10 cellular contexts compared by ENCODE assay signal in the genomic region with DNA sequence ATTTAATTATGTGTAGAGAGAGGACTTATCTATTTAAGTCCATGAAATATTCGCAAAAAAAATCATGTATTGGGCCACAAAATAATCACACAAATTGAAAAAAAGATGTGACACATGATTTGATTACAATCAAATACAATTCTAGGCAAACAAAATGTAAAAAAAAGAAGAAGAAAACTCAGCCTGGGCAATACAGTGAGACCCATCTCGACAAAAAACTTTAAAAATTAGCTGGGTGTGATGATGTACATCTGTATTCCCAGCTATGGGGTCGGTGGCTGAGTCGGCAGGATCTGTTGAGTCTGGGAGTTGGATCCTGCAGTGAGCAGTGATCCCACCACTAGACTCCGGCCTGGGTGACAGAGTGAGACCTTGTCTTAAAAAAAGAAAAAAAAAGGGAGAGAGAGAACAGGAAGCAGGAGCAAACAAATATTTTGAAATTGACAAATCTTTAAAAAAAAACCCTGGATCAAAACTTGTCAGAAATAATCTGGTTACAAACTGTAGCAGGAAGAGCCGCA. TPM values are rescaled to one million over a fixed set of nuclear protein-coding genes. Genes with fewer than 3 reads are reported as not detected.
DNase-seq lines count a peak whose midpoint lies in the region; ATAC-seq and TF ChIP-seq lines count a peak whose summit lies in the region.
"Had no signal": no experiment of that assay in that cellular context is flagged by ENCODE, and none has a peak within 500 bp of the region (broad histone marks: within the 10 kb centered on the region; RNA-seq: fewer than 3 reads in every experiment).

No MANE protein-coding gene starts in this region.

- no peaks in the 10 kb centered on the region for H3K9me3 ChIP-seq in HEK293 (ENCODE audit: control insufficient read depth, insufficient read depth, low read depth, low read length)
- H3K9me3 ChIP-seq in left ventricle myocardium inferior (replicated peaks) = no peaks in the 10 kb centered on the region
- H3K9me3 ChIP-seq: vagina had no signal

- POLR2A ChIA-PET in HEK293 (lab: Yijun Ruan, JAX) = interaction anchor here (0.6 kb wide), 1 partner anchor 231 kb away, joined by 4 read pairs; no protein-coding TSS in a partner anchor
- POLR2A ChIA-PET in WTC11 (lab: Charles Lee) = interaction anchor here (0.7 kb wide), 1 partner anchor 34 kb away, joined by 3 read pairs; no protein-coding TSS in a partner anchor

- H3K4me3 Mint-ChIP-seq in WTC11 = peak overlapping the region; percentile 60

- ATAC-seq in WTC11 (no peak), GM18873 (IDR thresholded peaks at IDR 0.05; ENCODE audit: low FRiP score, unreplicated experiment) (no peak)

- H3K27me3 Mint-ChIP-seq in WTC11 (ENCODE audit: low read depth) = peaks cover 68% of the 10 kb centered on the region

- DNase-seq in WTC11 (ENCODE audit: low spot score) = no peak
- DNase-seq in left ventricle myocardium inferior = no peak
- DNase-seq in KG1 (lab: John Stamatoyannopoulos, UW) = no peak
- no peak for DNase-seq in stimulated activated CD4-positive, alpha-beta T cell treated with anti-CD3 and anti-CD28 coated beads, Interleukin-15, amount 100 ng/mL, for 24 hours
- DNase-seq: activated CD4-positive, CD25-positive, alpha-beta regulatory T cell; cortex of kidney had no signal

- no peak for TF ChIP-seq CTCF in HEK293 (tag by site-specific recombination; IDR thresholded peaks at IDR 0.05)
- TF ChIP-seq CTCF in WTC11 (IDR thresholded peaks at IDR 0.05) = no peak
- no peak for TF ChIP-seq CTCF in left ventricle myocardium inferior (IDR thresholded peaks at IDR 0.05; ENCODE audit: borderline replicate concordance)

- H3K27me3 ChIP-seq in left ventricle myocardium inferior (ENCODE audit: low read depth) = peaks cover 75% of the 10 kb centered on the region
- H3K27me3 ChIP-seq: vagina had no signal

- H3K36me3 ChIP-seq in HEK293 (ENCODE audit: control insufficient read depth in 2 of 2, insufficient read depth in 1 of 2, low read length in 2 of 2) = no peaks in the 10 kb centered on the region
- H3K36me3 ChIP-seq in left ventricle myocardium inferior = no peaks in the 10 kb centered on the region
- H3K36me3 ChIP-seq: vagina had no signal

- CTCF ChIA-PET in HEK293 (lab: Yijun Ruan, JAX) (no interaction called here), WTC11 (lab: Charles Lee) (interaction anchor here (1.2 kb wide), 1 partner anchor 242 kb away, joined by 5 read pairs; no protein-coding TSS in a partner anchor)

- H3K36me3 Mint-ChIP-seq in WTC11 = no peaks in the 10 kb centered on the region

- intact Hi-C loops in left ventricle myocardium inferior (cut with micrococcal nuclease) = no loop called here

- H3K27ac ChIP-seq in HEK293 (ENCODE audit: extremely low read depth, low read depth, low read length) (no peak overlapping the region), left ventricle myocardium inferior (replicated peaks) (peak overlapping the region; percentile 94), skin epidermis (peak overlapping the region in 20 of 21 experiments; percentile 94 to 100 (median 99))

- H3K27ac Mint-ChIP-seq in WTC11 = no peak overlapping the region

- H3K4me3 ChIP-seq in HEK293 (ENCODE audit: low read depth, low read length) (no peak overlapping the region), left ventricle myocardium inferior (peak overlapping the region; percentile 74), skin epidermis (peak overlapping the region in 4 of 7 experiments; percentile 64 to 84 (median 70))

- H3K4me1 ChIP-seq in HEK293 (ENCODE audit: control insufficient read depth, insufficient read depth, low read length) = no peaks in the 10 kb centered on the region; the same call in 1 of the 2 replicates
- peaks cover 50% of the 10 kb centered on the region for H3K4me1 ChIP-seq in left ventricle myocardium inferior

- no peaks in the 10 kb centered on the region for H3K9me3 Mint-ChIP-seq in WTC11

- H3K4me1 Mint-ChIP-seq in WTC11 = peaks cover 9% of the 10 kb centered on the region

TF ChIP-seq in HEK293, 187 proteins besides CTCF, POLR2A, EP300 and RAD21:
- no peak for TF ChIP-seq ZNF707 (tag by site-specific recombination; IDR thresholded peaks at IDR 0.05)
- peak; percentile 90 for TF ChIP-seq ZNF121 (tag by site-specific recombination; IDR thresholded peaks at IDR 0.05)
- no peak for TF ChIP-seq ZNF341 (tag by site-specific recombination; IDR thresholded peaks at IDR 0.05; ENCODE audit: low read depth)
- TF ChIP-seq, protein P1, sequence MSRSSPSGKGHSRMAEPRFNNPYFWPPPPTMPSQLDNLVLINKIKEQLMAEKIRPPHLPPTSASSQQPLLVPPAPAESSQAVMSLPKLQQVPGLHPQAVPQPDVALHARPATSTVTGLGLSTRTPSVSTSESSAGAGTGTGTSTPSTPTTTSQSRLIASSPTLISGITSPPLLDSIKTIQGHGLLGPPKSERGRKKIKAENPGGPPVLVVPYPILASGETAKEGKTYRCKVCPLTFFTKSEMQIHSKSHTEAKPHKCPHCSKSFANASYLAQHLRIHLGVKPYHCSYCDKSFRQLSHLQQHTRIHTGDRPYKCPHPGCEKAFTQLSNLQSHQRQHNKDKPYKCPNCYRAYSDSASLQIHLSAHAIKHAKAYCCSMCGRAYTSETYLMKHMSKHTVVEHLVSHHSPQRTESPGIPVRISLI (tag by site-specific recombination; IDR thresholded peaks at IDR 0.05) = 0 out of 2 replicates have a peak, but pooled peaks have one; percentile 31

TF ChIP-seq in WTC11, 78 proteins besides CTCF, POLR2A, EP300 and RAD21:
- TF ChIP-seq IRF2 (CRISPR knock-in tag; IDR thresholded peaks at IDR 0.05; ENCODE audit: borderline replicate concordance, low read depth) = no peak
- no peak for TF ChIP-seq ATF2 (CRISPR knock-in tag; IDR thresholded peaks at IDR 0.05; ENCODE audit: borderline replicate concordance, low read depth)

RNA-seq across cellular contexts. Expression of gene TYMP, which starts 3.1 kb away (rescaled TPM):
- 1.2 to 1.8 TPM (median 1.5 TPM) in 3 replicates for total RNA-seq in WTC11 (2021)
- 11.6 TPM for total RNA-seq in left ventricle myocardium inferior

RNA-seq across cellular contexts. Expression of gene SCO2, which starts 7.5 kb away (rescaled TPM):
- total RNA-seq in WTC11 (2021) (1.5 to 5.5 TPM in 2 of 3 replicates, not detected in the other), left ventricle myocardium inferior (not detected)

RNA-seq across cellular contexts. Expression of gene KLHDC7B, which starts 12.8 kb away (rescaled TPM):
- total RNA-seq in WTC11 (2021) (not detected in 3 replicates), left ventricle myocardium inferior (not detected)

RNA-seq across cellular contexts. Expression of gene NCAPH2, which starts 24.9 kb away (rescaled TPM):
- total RNA-seq in WTC11 (2021) (69.8 to 78.4 TPM (median 70.3 TPM) in 3 replicates), left ventricle myocardium inferior (27.7 TPM)

RNA-seq across cellular contexts. Expression of gene LMF2, which starts 25.4 kb away (rescaled TPM):
- total RNA-seq in WTC11 (2021) (38.1 to 43.7 TPM (median 39.8 TPM) in 3 replicates), left ventricle myocardium inferior (23.4 TPM)

Comparison
In these comparisons a context has a peak if more than half of its experiments do, and no peak if none do; other contexts are left out.
1. Of the 8 proteins assayed by ChIP-seq in both HEK293 and WTC11: peak only in HEK293: ZNF121; only in WTC11: none; in both: none; in neither: 7.